Comparison of ENCODE assay signal across 17 cellular contexts in the genomic region with DNA sequence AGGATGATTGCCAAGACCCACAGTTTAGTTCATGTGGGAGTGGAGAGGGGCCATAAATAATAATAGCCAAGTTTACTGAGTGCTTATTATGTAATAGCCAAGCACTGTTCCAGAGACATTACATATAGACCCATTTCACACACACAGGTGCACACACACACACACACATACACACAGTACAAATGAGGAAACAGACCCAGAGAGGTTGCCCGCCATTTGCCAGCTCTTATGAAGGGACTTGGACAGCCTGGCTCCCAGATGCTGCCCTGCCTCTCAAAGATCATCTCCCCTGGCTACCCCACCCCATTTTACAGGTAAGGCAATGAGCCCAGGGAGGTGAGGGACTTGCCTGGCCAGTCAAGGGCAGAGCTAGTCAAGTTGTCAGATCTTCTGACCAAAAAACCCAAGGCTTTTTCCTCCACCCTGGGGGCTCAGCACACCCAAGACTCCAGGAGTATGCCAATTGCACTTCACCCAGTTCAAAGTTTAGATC.
"Had no signal": no experiment of that assay in that cellular context is flagged by ENCODE, and none has a peak within 500 bp of the region (broad histone marks: within the 10 kb centered on the region; RNA-seq: fewer than 3 reads in every experiment).

No MANE protein-coding gene starts in this region.

- DNase-seq: activated CD4-positive, alpha-beta T cell treated with anti-CD3 and anti-CD28 coated beads for 48 hours; activated naive CD4-positive, alpha-beta T cell treated with Interleukin-2 at 50 U/mL for 16 hours; activated naive CD8-positive, alpha-beta T cell treated with anti-CD3 and anti-CD28 coated beads, Interleukin-2, amount 50 U/mL, for 24 hours; cortex of kidney; effector memory CD8-positive, alpha-beta T cell; immature natural killer cell; left colon; occipital lobe; psoas muscle; right lobe of liver; stimulated activated CD4-positive, alpha-beta T cell treated with anti-CD3 and anti-CD28 coated beads, Interleukin-2, amount 100 ng/mL, for 24 hours; stimulated activated naive CD8-positive, alpha-beta T cell treated with anti-CD3 and anti-CD28 coated beads, Interleukin-15, Interleukin-2, amounts not matched to agents 100 U/mL and 50 U/mL, for 24 hours; upper lobe of left lung had no signal

- H3K4me3 Mint-ChIP-seq: activated naive CD8-positive, alpha-beta T cell treated with anti-CD3 and anti-CD28 coated beads, Interleukin-2, amount 50 U/mL, for 24 hours; activated T-helper 1 cell treated with anti-CD3 and anti-CD28 coated beads, Interleukin-12 subunit alpha, Interleukin-12 subunit beta, Interleukin-2, Interleukin-4 antibody, amounts not matched to agents 30 ng/mL and 10 ng/mL and 1 ng/mL, durations not matched to agents 14 hours and 24 hours and 36 hours; effector memory CD8-positive, alpha-beta T cell; immature natural killer cell; natural killer cell treated with Interleukin-12 subunit alpha and Interleukin-12 subunit beta and Interleukin-15 and Interleukin-18, amount 100 ng/mL, for 72 hours; WTC11 had no signal

- H3K36me3 ChIP-seq: right lobe of liver, suprapubic skin, upper lobe of left lung had no signal

- ATAC-seq: activated naive CD8-positive, alpha-beta T cell treated with anti-CD3 and anti-CD28 coated beads, Interleukin-2, amount 50 U/mL, for 24 hours; effector memory CD8-positive, alpha-beta T cell; left colon; natural killer cell treated with Interleukin-12 subunit alpha and Interleukin-12 subunit beta and Interleukin-15 and Interleukin-18, amount 100 ng/mL, for 72 hours; psoas muscle; right lobe of liver; stimulated activated naive CD8-positive, alpha-beta T cell treated with anti-CD3 and anti-CD28 coated beads, Interleukin-15, Interleukin-2, amounts not matched to agents 100 U/mL and 50 U/mL, for 24 hours; WTC11 had no signal

- H3K9me3 Mint-ChIP-seq: activated naive CD8-positive, alpha-beta T cell treated with anti-CD3 and anti-CD28 coated beads, Interleukin-2, amount 50 U/mL, for 24 hours; activated T-helper 1 cell treated with anti-CD3 and anti-CD28 coated beads, Interleukin-12 subunit alpha, Interleukin-12 subunit beta, Interleukin-2, Interleukin-4 antibody, amounts not matched to agents 30 ng/mL and 10 ng/mL and 1 ng/mL, durations not matched to agents 14 hours and 24 hours and 36 hours; effector memory CD8-positive, alpha-beta T cell; immature natural killer cell; natural killer cell treated with Interleukin-12 subunit alpha and Interleukin-12 subunit beta and Interleukin-15 and Interleukin-18, amount 100 ng/mL, for 72 hours; WTC11 had no signal

- H3K27me3 ChIP-seq: right lobe of liver, suprapubic skin, upper lobe of left lung had no signal

- H3K9me3 ChIP-seq: psoas muscle, right lobe of liver, suprapubic skin, upper lobe of left lung had no signal

- H3K4me1 Mint-ChIP-seq: immature natural killer cell had no signal

- H3K27ac Mint-ChIP-seq: activated naive CD8-positive, alpha-beta T cell treated with anti-CD3 and anti-CD28 coated beads, Interleukin-2, amount 50 U/mL, for 24 hours; activated T-helper 1 cell treated with anti-CD3 and anti-CD28 coated beads, Interleukin-12 subunit alpha, Interleukin-12 subunit beta, Interleukin-2, Interleukin-4 antibody, amounts not matched to agents 30 ng/mL and 10 ng/mL and 1 ng/mL, durations not matched to agents 14 hours and 24 hours and 36 hours; effector memory CD8-positive, alpha-beta T cell; immature natural killer cell; WTC11 had no signal

- H3K27ac ChIP-seq: psoas muscle, right lobe of liver, suprapubic skin, upper lobe of left lung had no signal

- H3K27me3 Mint-ChIP-seq: effector memory CD8-positive, alpha-beta T cell; natural killer cell treated with Interleukin-12 subunit alpha and Interleukin-12 subunit beta and Interleukin-15 and Interleukin-18, amount 100 ng/mL, for 72 hours had no signal

- H3K4me3 ChIP-seq: psoas muscle, right lobe of liver, suprapubic skin, upper lobe of left lung had no signal

- H3K36me3 Mint-ChIP-seq: immature natural killer cell; natural killer cell treated with Interleukin-12 subunit alpha and Interleukin-12 subunit beta and Interleukin-15 and Interleukin-18, amount 100 ng/mL, for 72 hours; WTC11 had no signal
